18 cellular contexts compared by ENCODE assay signal in the genomic region with DNA sequence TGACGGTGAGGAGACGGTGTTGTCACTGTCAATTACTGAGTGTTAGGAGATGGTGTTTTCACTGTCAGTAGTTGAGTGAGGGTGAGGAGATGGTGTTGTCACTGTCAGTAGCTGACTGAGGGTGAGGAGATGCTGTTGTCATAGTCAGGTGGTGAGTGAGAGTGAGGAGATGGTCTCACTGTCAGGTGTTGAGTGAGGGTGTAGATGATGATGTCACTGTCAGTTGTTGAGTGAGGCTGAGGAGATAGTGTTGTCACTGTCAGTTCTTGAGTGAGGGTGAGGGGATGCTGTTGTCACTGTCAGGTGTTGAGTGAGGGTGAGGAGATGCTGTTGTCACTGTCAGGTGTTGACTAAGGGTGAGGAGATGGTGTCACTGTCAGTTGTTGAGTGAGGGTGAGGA. TPM values are rescaled to one million over a fixed set of nuclear protein-coding genes. Genes with fewer than 3 reads are reported as not detected.
A peak's percentile ranks its signal among the peaks of the same experiment; 100 is the strongest.
DNase-seq lines count a peak whose midpoint lies in the region; ATAC-seq, FAIRE-seq and TF ChIP-seq lines count a peak whose summit lies in the region.
"Had no signal": no experiment of that assay in that cellular context is flagged by ENCODE, and none has a peak within 500 bp of the region (broad histone marks: within the 10 kb centered on the region; RNA-seq: fewer than 3 reads in every experiment).

No MANE protein-coding gene starts in this region.

- in situ Hi-C loops in HepG2 (cut with HindIII; ENCODE audit: extremely low pct_ligation_motif_present, low pct_unique_long_range_greater_than_20kb) = no loop called here

- no peaks in the 10 kb centered on the region for H3K27me3 Mint-ChIP-seq in central memory CD8-positive, alpha-beta T cell
- H3K27me3 Mint-ChIP-seq in naive thymus-derived CD8-positive, alpha-beta T cell = peaks cover 0 to 13% (median 7%) of the 10 kb centered on the region in 5 donors
- H3K27me3 Mint-ChIP-seq in chondrocyte (ENCODE audit: low read depth) = peaks cover 6% of the 10 kb centered on the region

- TF ChIP-seq RAD21 in HepG2 (CRISPR knock-in tag; IDR thresholded peaks at IDR 0.05) = no peak

- peak overlapping the region; percentile 61 for H3K27ac Mint-ChIP-seq in central memory CD8-positive, alpha-beta T cell (ENCODE audit: low read depth)
- H3K27ac Mint-ChIP-seq in naive thymus-derived CD8-positive, alpha-beta T cell = peak overlapping the region in 9 of 10 donors; percentile 21 to 100 (median 76)
- H3K27ac Mint-ChIP-seq in chondrocyte (ENCODE audit: unreplicated experiment) = no peak overlapping the region

- FAIRE-seq in HepG2 (lab: Jason Lieb, UNC) = no peak
- FAIRE-seq: HTR-8/SVneo had no signal

- H3K4me1 ChIP-seq in HepG2 (ENCODE audit: insufficient read depth, low read length) = peaks cover 16% of the 10 kb centered on the region
- peaks cover 0 to 8% (median 2%) of the 10 kb centered on the region in 4 donors for H3K4me1 ChIP-seq in right lobe of liver

- no TSS peak for BruUV-seq in HepG2 (replicated peaks; lab: Mats Ljungman, UMichigan)

- POLR2A ChIA-PET in HepG2 (lab: Yijun Ruan, JAX) = no interaction called here
- POLR2A ChIA-PET in naive thymus-derived CD8-positive, alpha-beta T cell (lab: Charles Lee) = no interaction called here

- ATAC-seq in HepG2 (no peak), right lobe of liver (no peak), GM18517 (IDR thresholded peaks at IDR 0.05; ENCODE audit: unreplicated experiment) (no peak)
- ATAC-seq in central memory CD8-positive, alpha-beta T cell (replicated peaks; ENCODE audit: extremely low read depth, poor library complexity, severe bottlenecking) = no peak
- ATAC-seq in naive thymus-derived CD8-positive, alpha-beta T cell = no peak
- ATAC-seq: HCT116 had no signal

- H3K4me2 ChIP-seq in HepG2 (ENCODE audit: low read depth, low read length) = no peak overlapping the region
- H3K4me2 ChIP-seq: PC-9 had no signal

- intact Hi-C loops in HepG2 (cut with micrococcal nuclease; ENCODE audit: unreplicated experiment) (no loop called here), right lobe of liver (cut with DNase I) (no loop called here)

- H3K9me3 Mint-ChIP-seq in central memory CD8-positive, alpha-beta T cell = peaks cover 25% of the 10 kb centered on the region
- peaks cover 0 to 20% (median 0%) of the 10 kb centered on the region in 9 donors for H3K9me3 Mint-ChIP-seq in naive thymus-derived CD8-positive, alpha-beta T cell
- peaks cover 20% of the 10 kb centered on the region for H3K9me3 Mint-ChIP-seq in chondrocyte (ENCODE audit: low read depth)

- no peak overlapping the region for H3K4me3 ChIP-seq in HepG2 (replicated peaks in 1 of 3; ENCODE audit: insufficient read depth in 1 of 3, low read depth in 2 of 3, low read length in 3 of 3)
- no peak overlapping the region for H3K4me3 ChIP-seq in right lobe of liver
- H3K4me3 ChIP-seq: GM23248, PC-9 had no signal

- no peaks in the 10 kb centered on the region for H3K36me3 ChIP-seq in HepG2 (replicated peaks in 1 of 2; ENCODE audit: control insufficient read depth in 1 of 2, insufficient read depth in 2 of 2, low read length in 2 of 2)
- no peaks in the 10 kb centered on the region for H3K36me3 ChIP-seq in right lobe of liver

- peaks cover 8% of the 10 kb centered on the region for H3K79me2 ChIP-seq in HepG2 (ENCODE audit: insufficient read depth, low read length)

- H3K36me3 Mint-ChIP-seq in central memory CD8-positive, alpha-beta T cell (ENCODE audit: insufficient read depth) = peaks cover 18% of the 10 kb centered on the region
- peaks cover 0 to 7% (median 0%) of the 10 kb centered on the region in 3 donors for H3K36me3 Mint-ChIP-seq in naive thymus-derived CD8-positive, alpha-beta T cell
- no peaks in the 10 kb centered on the region for H3K36me3 Mint-ChIP-seq in chondrocyte (ENCODE audit: low read depth)

- TF ChIP-seq POLR2A in HepG2 (IDR thresholded peaks at IDR 0.05; ENCODE audit: insufficient read depth in 1 of 2, low read depth in 2 of 2, low read length in 2 of 2) (no peak), right lobe of liver (IDR thresholded peaks at IDR 0.05) (no peak)

- peaks cover 26% of the 10 kb centered on the region for H3K4me1 Mint-ChIP-seq in central memory CD8-positive, alpha-beta T cell
- peaks cover 17 to 32% (median 27%) of the 10 kb centered on the region in 4 donors for H3K4me1 Mint-ChIP-seq in naive thymus-derived CD8-positive, alpha-beta T cell
- peaks cover 7% of the 10 kb centered on the region for H3K4me1 Mint-ChIP-seq in chondrocyte (ENCODE audit: low read depth)

- no peaks in the 10 kb centered on the region for H4K20me1 ChIP-seq in HepG2 (ENCODE audit: insufficient read depth, low read length)

- no peak overlapping the region for H3K9ac ChIP-seq in HepG2 (ENCODE audit: insufficient read depth, low read depth, low read length)
- H3K9ac ChIP-seq: GM23248 had no signal

- no peak overlapping the region for H3K4me3 Mint-ChIP-seq in central memory CD8-positive, alpha-beta T cell
- H3K4me3 Mint-ChIP-seq in naive thymus-derived CD8-positive, alpha-beta T cell = peak overlapping the region in 5 of 10 donors; percentile 43 to 94 (median 60)
- H3K4me3 Mint-ChIP-seq in chondrocyte (ENCODE audit: unreplicated experiment) = no peak overlapping the region

- TF ChIP-seq EP300 in HepG2 (IDR thresholded peaks at IDR 0.05; ENCODE audit: low read depth in 2 of 2, low read length in 2 of 2) (no peak), HepG2 (CRISPR knock-in tag; IDR thresholded peaks at IDR 0.05; ENCODE audit: borderline replicate concordance) (no peak)

- TF ChIP-seq CTCF in HepG2 (CRISPR knock-in tag; IDR thresholded peaks at IDR 0.05) (no peak), right lobe of liver (IDR thresholded peaks at IDR 0.05) (no peak), chondrocyte (IDR thresholded peaks at IDR 0.05) (no peak)

- WGBS in HepG2 (ENCODE audit: low lambda C conversion rate) = 75% methylated on average over 2 of the region's 2 CpGs
- WGBS in right lobe of liver (ENCODE audit: insufficient coverage, low coverage, low lambda C conversion rate, missing lambda C conversion rate) = 92% methylated on average over 2 of the region's 2 CpGs

- no peak overlapping the region for H2AFZ ChIP-seq in HepG2 (ENCODE audit: low read length)
- H2AFZ ChIP-seq: GM23248, PC-9 had no signal

- H3K27ac ChIP-seq in HepG2 (ENCODE audit: extremely low read length, insufficient read depth, low read length) (no peak overlapping the region), right lobe of liver (no peak overlapping the region)
- H3K27ac ChIP-seq: GM23248, HL-60, PC-9 had no signal

- H3K27me3 ChIP-seq in HepG2 (ENCODE audit: control insufficient read depth in 1 of 2, insufficient read depth in 2 of 2, low read length in 2 of 2) (peaks cover 0 to 1% of the 10 kb centered on the region in 2 experiments; a peak in 2 of 5 replicates), right lobe of liver (no peaks in the 10 kb centered on the region)

- no peak for DNase-seq in HepG2 (ENCODE audit: low spot score)
- no peak for DNase-seq in right lobe of liver
- no peak for DNase-seq in central memory CD8-positive, alpha-beta T cell (ENCODE audit: low spot score in 2 of 2)
- no peak for DNase-seq in naive thymus-derived CD8-positive, alpha-beta T cell
- no peak for DNase-seq in NCI-H2081 treated with DMSO at 0.1 percent for 48 hours (lab: John Stamatoyannopoulos, UW)
- DNase-seq in chondrocyte (ENCODE audit: low spot score) = no peak
- DNase-seq in NOMO-1 (lab: John Stamatoyannopoulos, UW; ENCODE audit: unreplicated experiment in 2 of 2) = no peak
- DNase-seq: DMS79 treated with DMSO at 0.1 percent for 48 hours, GM23248, NCI-H1417 treated with DMSO at 0.1 percent for 48 hours, NCI-H1930, NCI-H510A, NCI-H774, PC-9 had no signal

- no peaks in the 10 kb centered on the region for H3K9me3 ChIP-seq in HepG2 (ENCODE audit: low read length)
- H3K9me3 ChIP-seq in right lobe of liver = no peaks in the 10 kb centered on the region

- CTCF ChIA-PET in HepG2 (lab: Yijun Ruan, JAX; ENCODE audit: low intra/inter-chr PET ratio, low total read pairs) = no interaction called here

TF ChIP-seq in HepG2, 621 proteins besides CTCF, POLR2A, EP300 and RAD21 (continues in another document):
- TF ChIP-seq ATF7 (IDR thresholded peaks at IDR 0.05) (peak; percentile 89), ATF7 (CRISPR knock-in tag; IDR thresholded peaks at IDR 0.05) (no peak), NR2F6 (IDR thresholded peaks at IDR 0.05) (no peak), NR2F6 (CRISPR knock-in tag; IDR thresholded peaks at IDR 0.05) (no peak)
- TF ChIP-seq, protein P1, sequence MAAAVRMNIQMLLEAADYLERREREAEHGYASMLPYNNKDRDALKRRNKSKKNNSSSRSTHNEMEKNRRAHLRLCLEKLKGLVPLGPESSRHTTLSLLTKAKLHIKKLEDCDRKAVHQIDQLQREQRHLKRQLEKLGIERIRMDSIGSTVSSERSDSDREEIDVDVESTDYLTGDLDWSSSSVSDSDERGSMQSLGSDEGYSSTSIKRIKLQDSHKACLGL (CRISPR knock-in tag; IDR thresholded peaks at IDR 0.05) = no peak

RNA-seq across cellular contexts. Expression of gene ATP9B, which starts 3.4 kb away (rescaled TPM):
- total RNA-seq in HepG2 (2016; rRNA removed; fragmentation: Illumina TruSeq; extraction: Trizol) = 4.3 and 10.8 TPM in 2 replicates
- 19.2 and 23.0 TPM in 2 replicates for total RNA-seq in HepG2 (2016; cell fraction: cytosol; rRNA removed; fragmentation: Illumina TruSeq; extraction: Trizol; ENCODE audit: low read depth)
- 4.0 and 10.9 TPM in 2 replicates for total RNA-seq in HepG2 (2016; cell fraction: insoluble cytoplasmic fraction; rRNA removed; fragmentation: Illumina TruSeq; extraction: Trizol)
- total RNA-seq in HepG2 (2016; cell fraction: membrane; rRNA removed; fragmentation: Illumina TruSeq; extraction: Trizol) = 7.6 and 9.0 TPM in 2 replicates
- 31.4 and 36.1 TPM in 2 replicates for total RNA-seq in HepG2 (2016; cell fraction: nucleus; rRNA removed; fragmentation: Illumina TruSeq; extraction: Trizol)
- 10.7 and 11.3 TPM in 2 replicates for polyA plus RNA-seq in HepG2 (2011; rRNA removed)
- polyA plus RNA-seq in HepG2 (2011; cell fraction: cytosol; rRNA removed) = 8.3 and 9.2 TPM in 2 replicates
- 28.3 and 29.0 TPM in 2 replicates for polyA plus RNA-seq in HepG2 (2011; cell fraction: nucleus; rRNA removed)
- 6.2 and 6.9 TPM in 2 replicates for polyA plus RNA-seq in HepG2 (2012)
- 1.4 and 2.1 TPM in 2 replicates for polyA plus RNA-seq in HepG2 (2016; cell fraction: cytosol; fragmentation: Illumina TruSeq; extraction: Trizol; ENCODE audit: low read depth)
- 3.1 and 4.5 TPM in 2 replicates for polyA plus RNA-seq in HepG2 (2016; cell fraction: insoluble cytoplasmic fraction; fragmentation: Illumina TruSeq; extraction: Trizol; ENCODE audit: low read depth)
- 2.1 and 3.2 TPM in 2 replicates for polyA plus RNA-seq in HepG2 (2016; cell fraction: membrane; fragmentation: Illumina TruSeq; extraction: Trizol; ENCODE audit: low read depth)
- polyA plus RNA-seq in HepG2 (2016; cell fraction: nucleus; fragmentation: Illumina TruSeq; extraction: Trizol; ENCODE audit: insufficient read depth, low read depth) = 18.6 and 20.3 TPM in 2 replicates
- 19.4 and 72.1 TPM in 2 replicates for polyA minus RNA-seq in HepG2 (2011; rRNA and poly(A)+ RNA removed; ENCODE audit: low replicate concordance)
- polyA minus RNA-seq in HepG2 (2011; cell fraction: cytosol; rRNA and poly(A)+ RNA removed) = 9.4 TPM in 2 replicates
- 87.2 and 120 TPM in 2 replicates for polyA minus RNA-seq in HepG2 (2011; cell fraction: nucleus; rRNA and poly(A)+ RNA removed)
- 10 to 100 TPM; 13.6 to 25.7 (median 14.5) TPM for total RNA-seq in right lobe of liver
- total RNA-seq in naive thymus-derived CD8-positive, alpha-beta T cell = 10 to 100 TPM; 74.5 to 79.5 TPM
- polyA plus RNA-seq in naive thymus-derived CD8-positive, alpha-beta T cell = 10 to 100 TPM; 16.0 to 18.6 (median 17.1) TPM
- total RNA-seq in chondrocyte = 14.5 to 18.1 TPM (median 15.8 TPM) in 3 replicates
